Comparison of ENCODE assay signal across 8 cellular contexts in the genomic region with DNA sequence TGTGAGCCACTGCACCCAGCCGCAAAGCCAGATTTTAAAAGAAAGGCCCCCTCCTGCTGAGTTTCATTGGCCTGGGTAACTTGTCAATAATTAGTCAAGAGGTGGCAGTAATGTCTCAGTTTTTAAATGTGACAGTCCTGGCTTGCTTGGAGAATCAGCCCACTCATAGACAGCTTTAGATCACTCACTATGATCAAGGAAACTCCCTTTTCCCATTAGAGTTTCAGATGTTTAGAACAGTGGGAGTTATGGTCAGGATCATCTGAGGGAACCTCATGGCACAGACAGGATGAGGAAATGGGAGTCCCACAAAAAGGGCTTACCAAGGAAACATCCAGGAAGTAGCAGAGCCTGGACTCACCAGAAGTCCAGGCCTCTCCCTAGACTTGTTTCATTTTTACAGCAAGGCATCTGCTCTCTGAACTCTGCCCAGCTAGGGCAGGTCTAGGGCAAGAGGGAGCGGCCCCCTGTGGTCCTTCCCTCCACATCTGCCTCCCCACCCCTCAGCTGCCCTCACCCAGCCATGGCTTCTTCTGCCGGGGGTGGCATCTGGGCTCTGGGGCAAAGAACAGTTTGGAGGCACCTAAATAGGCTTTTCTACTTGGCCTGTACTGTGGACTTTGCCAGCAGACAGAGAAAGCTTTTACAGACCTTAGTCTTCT. TPM values are rescaled to one million over a fixed set of nuclear protein-coding genes. Genes with fewer than 3 reads are reported as not detected.
A peak's percentile ranks its signal among the peaks of the same experiment; 100 is the strongest.
DNase-seq lines count a peak whose midpoint lies in the region; ATAC-seq, FAIRE-seq and TF ChIP-seq lines count a peak whose summit lies in the region.

No MANE protein-coding gene starts in this region.

- no peak overlapping the region for H3K4me2 ChIP-seq in GM12878 (ENCODE audit: control insufficient read depth, insufficient read depth)

- H3K36me3 ChIP-seq in GM12878 (ENCODE audit: control insufficient read depth in 2 of 2, insufficient read depth in 2 of 2, low read length in 1 of 2), result no peaks in the 10 kb centered on the region
- no peaks in the 10 kb centered on the region for H3K36me3 ChIP-seq in aorta (ENCODE audit: control insufficient read depth in 1 of 2, insufficient read depth in 2 of 2, low read length in 1 of 2)

- RAD21 ChIA-PET in GM12878 (lab: Charles Lee; ENCODE audit: unreplicated experiment), result interaction anchor here (0.6 to 4.5 kb wide), 12 partner anchors 10 to 655 kb away, joined by 3 to 58 read pairs (median 7); a partner anchor contains a TSS

- no peak for TF ChIP-seq POLR2A in GM12878 (IDR thresholded peaks at IDR 0.05; ENCODE audit: low read depth, low read length)

- peak overlapping the region; percentile 16; the same call in 1 of the 2 replicates for H3K9ac ChIP-seq in GM12878 (ENCODE audit: control insufficient read depth, insufficient read depth, low read length)

- POLR2A ChIA-PET in GM12878 (lab: Charles Lee), result interaction anchor here (1.1 kb wide), 1 partner anchor 245 kb away, joined by 6 read pairs; no protein-coding TSS in a partner anchor

- H3K4me3 ChIP-seq in GM12878 (no peak overlapping the region), aorta (ENCODE audit: low read length in 2 of 2) (no peak overlapping the region)

- no peaks in the 10 kb centered on the region for H3K79me2 ChIP-seq in GM12878 (ENCODE audit: control insufficient read depth, insufficient read depth, low read length)

- H3K9me3 ChIP-seq in GM12878 (replicated peaks; ENCODE audit: control insufficient read depth, insufficient read depth, low read length), result no peaks in the 10 kb centered on the region
- H3K9me3 ChIP-seq in aorta (ENCODE audit: control insufficient read depth, low read length), result no peaks in the 10 kb centered on the region

- TF ChIP-seq EP300 in GM12878 (IDR thresholded peaks at IDR 0.05; ENCODE audit: borderline replicate concordance in 1 of 2, control insufficient read depth in 1 of 2, low read depth in 2 of 2, low read length in 2 of 2), result no peak

- in situ Hi-C loops in GM12878 (cut with MboI), result loop anchor here (5.0 to 10.0 kb wide), 2 partner anchors 250 to 623 kb away; no protein-coding TSS in a partner anchor

- TF ChIP-seq CTCF in GM12878 (IDR thresholded peaks at IDR 0.05 in 2 of 3, conservative IDR thresholded peaks at IDR 0.05 in 1 of 3; ENCODE audit: control insufficient read depth in 2 of 3, extremely low read depth in 1 of 3, insufficient read depth in 1 of 3, low read depth in 3 of 3, low read length in 3 of 3), result peak; percentile 33 to 54 (median 34); a peak in 4 of 6 replicates

- H3K27ac ChIP-seq in GM12878 (ENCODE audit: control insufficient read depth, insufficient read depth) (no peak overlapping the region), aorta (ENCODE audit: low read depth in 1 of 2, low read length in 2 of 2) (peak overlapping the region in 1 of 2 donors; percentile 0)

- DNase-seq in COLO829 (ENCODE audit: low spot score) (peak; percentile 61), NCI-H2081 (lab: John Stamatoyannopoulos, UW) (peak; percentile 24 to 66), GM12878 (ENCODE audit: low read depth, low spot score) (peak; percentile 39), kidney tubule cell (ENCODE audit: low spot score) (peak; percentile 71), aorta (no peak), posterior vena cava (ENCODE audit: low spot score) (no peak)

- peak; percentile 68 for FAIRE-seq in GM12878 (lab: Jason Lieb, UNC)

- H2AFZ ChIP-seq in GM12878 (ENCODE audit: control insufficient read depth, low read depth, low read length), result peak overlapping the region; percentile 80

- ATAC-seq in GM19452 (IDR thresholded peaks at IDR 0.05; ENCODE audit: unreplicated experiment), result peak; percentile 58
- peak; percentile 96 for ATAC-seq in GM12878
- ATAC-seq in aorta (ENCODE audit: low FRiP score), result peak; percentile 81
- ATAC-seq in HG02623 (IDR thresholded peaks at IDR 0.05; ENCODE audit: unreplicated experiment), result no peak

- SMC1A ChIA-PET in GM12878 (lab: Charles Lee; ENCODE audit: uncharacterized antibody, unreplicated experiment), result interaction anchor here (1.0 to 7.8 kb wide), 9 partner anchors 10 to 501 kb away, joined by 3 to 112 read pairs (median 3); a partner anchor contains a TSS

- no peaks in the 10 kb centered on the region for H3K27me3 ChIP-seq in GM12878 (replicated peaks in 1 of 2; ENCODE audit: control insufficient read depth in 2 of 2, insufficient read depth in 2 of 2, low read length in 1 of 2)
- no peaks in the 10 kb centered on the region for H3K27me3 ChIP-seq in aorta (ENCODE audit: control insufficient read depth in 1 of 2, insufficient read depth in 2 of 2, low read length in 1 of 2)

- CTCF ChIA-PET in GM12878 (lab: Yijun Ruan, JAX), result interaction anchor here (0.6 to 9.9 kb wide), 22 partner anchors 9 to 655 kb away, joined by 3 to 214 read pairs (median 3); a partner anchor contains a TSS

- WGBS in GM12878 (ENCODE audit: insufficient coverage, insufficient replicate concordance, low lambda C conversion rate, missing lambda C conversion rate), result 49% methylated on average over 3 of the region's 3 CpGs
- WGBS in aorta, 2 donors, result 60 to 62% methylated on average over 3 of the region's 3 CpGs

- peak; percentile 80 for TF ChIP-seq RAD21 in GM12878 (IDR thresholded peaks at IDR 0.05; ENCODE audit: insufficient read depth, low read depth, low read length)

- intact Hi-C loops in GM12878 (cut with micrococcal nuclease; ENCODE audit: unreplicated experiment) (loop anchor here (1.0 to 5.0 kb wide), 3 partner anchors 245 to 620 kb away; no protein-coding TSS in a partner anchor), aorta (cut with DNase I) (loop anchor here (5.0 to 10.0 kb wide), 2 partner anchors 245 to 623 kb away; no protein-coding TSS in a partner anchor), posterior vena cava (cut with DNase I) (loop anchor here in 1 of 2 donors (10.0 kb wide), 1 partner anchor 253 kb away; no protein-coding TSS in a partner anchor)

- no peaks in the 10 kb centered on the region for H3K4me1 ChIP-seq in GM12878 (ENCODE audit: control insufficient read depth, insufficient read depth, low read length)
- H3K4me1 ChIP-seq in aorta (ENCODE audit: control insufficient read depth in 1 of 2, insufficient read depth in 2 of 2, low read length in 2 of 2), result no peaks in the 10 kb centered on the region

- H4K20me1 ChIP-seq in GM12878 (ENCODE audit: control insufficient read depth, insufficient read depth), result no peaks in the 10 kb centered on the region

- BruUV-seq in GM12878 (replicated peaks; lab: Mats Ljungman, UMichigan), result no TSS peak

TF ChIP-seq in GM12878, 131 proteins besides CTCF, POLR2A, EP300 and RAD21:
- TF ChIP-seq IKZF1 (conservative IDR thresholded peaks at IDR 0.05) (peak; percentile 60), TBL1XR1 (IDR thresholded peaks at IDR 0.05; ENCODE audit: low read depth, low read length) (no peak), EED (IDR thresholded peaks at IDR 0.05; ENCODE audit: low read depth) (0 out of 2 replicates have a peak, but pooled peaks have one; percentile 35), ZZZ3 (IDR thresholded peaks at IDR 0.05; ENCODE audit: control insufficient read depth, insufficient read length, low read depth) (no peak), MYB (IDR thresholded peaks at IDR 0.05; ENCODE audit: borderline replicate concordance, low read depth, low read length) (no peak), DPF2 (IDR thresholded peaks at IDR 0.05) (peak; percentile 28; the same call in 1 of the 2 replicates), ETV6 (conservative IDR thresholded peaks at IDR 0.05 in 1 of 2, IDR thresholded peaks at IDR 0.05 in 1 of 2; ENCODE audit: borderline replicate concordance in 1 of 2, low read depth in 1 of 2) (no peak), SMARCA5 (IDR thresholded peaks at IDR 0.05) (peak; percentile 92), FOS (IDR thresholded peaks at IDR 0.05; ENCODE audit: borderline replicate concordance, extremely low read depth, insufficient read length) (no peak), IKZF2 (IDR thresholded peaks at IDR 0.05) (peak; percentile 27 to 42; a peak in 1 of 4 replicates), SMC3 (IDR thresholded peaks at IDR 0.05; ENCODE audit: borderline replicate concordance, low read length) (peak; percentile 72; the same call in 1 of the 2 replicates)
- TF ChIP-seq, protein P1, sequence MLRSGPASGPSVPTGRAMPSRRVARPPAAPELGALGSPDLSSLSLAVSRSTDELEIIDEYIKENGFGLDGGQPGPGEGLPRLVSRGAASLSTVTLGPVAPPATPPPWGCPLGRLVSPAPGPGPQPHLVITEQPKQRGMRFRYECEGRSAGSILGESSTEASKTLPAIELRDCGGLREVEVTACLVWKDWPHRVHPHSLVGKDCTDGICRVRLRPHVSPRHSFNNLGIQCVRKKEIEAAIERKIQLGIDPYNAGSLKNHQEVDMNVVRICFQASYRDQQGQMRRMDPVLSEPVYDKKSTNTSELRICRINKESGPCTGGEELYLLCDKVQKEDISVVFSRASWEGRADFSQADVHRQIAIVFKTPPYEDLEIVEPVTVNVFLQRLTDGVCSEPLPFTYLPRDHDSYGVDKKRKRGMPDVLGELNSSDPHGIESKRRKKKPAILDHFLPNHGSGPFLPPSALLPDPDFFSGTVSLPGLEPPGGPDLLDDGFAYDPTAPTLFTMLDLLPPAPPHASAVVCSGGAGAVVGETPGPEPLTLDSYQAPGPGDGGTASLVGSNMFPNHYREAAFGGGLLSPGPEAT (IDR thresholded peaks at IDR 0.05; ENCODE audit: low read depth), result peak; percentile 46; the same call in 1 of the 2 replicates

RNA-seq across cellular contexts. Expression of a gene that starts 11.2 kb away (rescaled TPM):
- total RNA-seq in GM12878 (2013; cell fraction: nucleolus; rRNA removed), result 1.8 and 3.6 TPM in 2 replicates
- total RNA-seq in GM12878 (2014; rRNA removed), result 0.68 and 1.5 TPM in 2 replicates
- 1.6 and 2.5 TPM in 2 replicates for total RNA-seq in GM12878 (2014; rRNA removed; fragmentation: Illumina TruSeq; extraction: Trizol)
- 0.85 and 2.2 TPM in 2 replicates for total RNA-seq in GM12878 (2021)
- 1.8 TPM for polyA plus RNA-seq in GM12878 (2011; ENCODE audit: low read depth)
- polyA plus RNA-seq in GM12878 (2011; rRNA removed), result 0.58 and 0.73 TPM in 2 replicates
- 0.34 and 0.37 TPM in 2 replicates for polyA plus RNA-seq in GM12878 (2011; cell fraction: cytosol; rRNA removed)
- 0.29 and 0.37 TPM in 2 replicates for polyA plus RNA-seq in GM12878 (2011; cell fraction: nucleus; rRNA removed)
- 0.74 and 1.3 TPM in 2 replicates for polyA plus RNA-seq in GM12878 (2012)
- 1.1 and 2.1 TPM in 2 replicates for polyA plus RNA-seq in GM12878 (2014; fragmentation: Illumina TruSeq; extraction: Trizol)
- polyA plus RNA-seq in GM12878 (2014; fragmentation: Nextera tagmentation; extraction: Ambion mirVana), result under 1 TPM; 0.62 to 0.64 TPM
- 0.71 and 1.7 TPM in 2 replicates for polyA plus RNA-seq in GM12878 (2014; rRNA removed)
- polyA plus RNA-seq in GM12878 (2016; fragmentation: Nextera tagmentation; extraction: Ambion mirVana), result 1 to 10 TPM in 1 of 2 experiments, under 1 TPM in 1; 0.59 to 2.0 TPM
- 0.44 and 1.7 TPM in 2 replicates for polyA minus RNA-seq in GM12878 (2011; rRNA and poly(A)+ RNA removed)
- polyA minus RNA-seq in GM12878 (2011; cell fraction: cytosol; rRNA and poly(A)+ RNA removed), result not detected in 2 replicates
- polyA minus RNA-seq in GM12878 (2011; cell fraction: nucleus; rRNA and poly(A)+ RNA removed), result 0.60 and 0.96 TPM in 2 replicates
- total RNA-seq in aorta, result not detected
- polyA plus RNA-seq in aorta, result 1 to 10 TPM in 1 of 2 donors, not detected in 1; 4.0 TPM
- not detected for total RNA-seq in posterior vena cava

Comparison
In these comparisons a context has a peak if more than half of its experiments do, and no peak if none do; other contexts are left out.
1. DNase-seq: peak in COLO829 (single experiment), NCI-H2081 (2 of 2), GM12878 (single experiment) and kidney tubule cell (single experiment); none in aorta (0 of 2) and posterior vena cava (single experiment).